Comparison of ENCODE assay signal across 1 cellular context in the genomic region with DNA sequence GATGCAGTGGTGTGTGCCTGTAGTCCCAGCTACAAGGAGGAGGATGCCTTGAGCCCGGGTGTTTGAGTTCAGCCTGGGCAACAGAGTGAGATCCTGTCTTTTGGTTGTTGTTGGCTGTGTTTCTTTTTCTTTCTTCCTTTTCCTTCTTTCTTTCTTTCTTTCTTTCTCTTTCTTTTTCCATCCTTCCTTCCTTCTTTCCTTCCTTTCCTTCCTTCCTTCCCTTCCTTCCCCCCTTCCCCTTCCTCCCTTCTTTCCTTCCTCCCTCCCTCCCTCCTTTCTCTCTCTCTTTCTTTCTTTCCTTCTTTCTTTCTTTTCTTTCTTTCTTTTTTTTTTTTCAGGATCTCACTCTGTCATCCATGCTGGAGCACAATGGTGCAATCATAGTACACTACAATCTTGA.
TF ChIP-seq lines count a peak whose summit lies in the region.

No MANE protein-coding gene starts in this region.

TF ChIP-seq in GM23338, 12 proteins besides CTCF, POLR2A, EP300 and RAD21 (continued from another document):
- TF ChIP-seq EZH2phosphoT487 (IDR thresholded peaks at IDR 0.05; ENCODE audit: unreplicated experiment) = no peak
- no peak for TF ChIP-seq NANOG (IDR thresholded peaks at IDR 0.05; ENCODE audit: borderline replicate concordance)
